In genomic region chr4:76459291-76459723, GRCh38 we compare ENCODE assay signal across 10 cellular contexts.
DNase-seq lines count a peak whose midpoint lies in the region; ATAC-seq and FAIRE-seq lines count a peak whose summit lies in the region.
"Had no signal": no experiment of that assay in that cellular context is flagged by ENCODE, and none has a peak within 500 bp of the region (broad histone marks: within the 10 kb centered on the region; RNA-seq: fewer than 3 reads in every experiment).

No MANE protein-coding gene starts in this region.

- H3K4me3 ChIP-seq in stomach smooth muscle (ENCODE audit: low read length in 2 of 2) = peak overlapping the region in 1 of 2 donors; percentile 15
- H3K4me3 ChIP-seq: esophagus squamous epithelium, skin epidermis had no signal

- FAIRE-seq in HTR-8/SVneo (lab: Jason Lieb, UNC) = no peak

- H3K9me3 ChIP-seq in stomach smooth muscle (ENCODE audit: control insufficient read depth in 2 of 2, low read length in 2 of 2) = peaks cover 0 to 3% of the 10 kb centered on the region in 2 donors

- peak overlapping the region; percentile 49 for H3K27ac ChIP-seq in stomach smooth muscle (ENCODE audit: low read length)
- H3K27ac ChIP-seq: esophagus squamous epithelium, skin epidermis had no signal

- H3K36me3 ChIP-seq in stomach smooth muscle (ENCODE audit: control insufficient read depth in 2 of 2, insufficient read depth in 2 of 2, low read length in 2 of 2) = no peaks in the 10 kb centered on the region
- H3K36me3 ChIP-seq: esophagus squamous epithelium had no signal

- peak; percentile 13 for DNase-seq in HTR-8/SVneo (ENCODE audit: insufficient read length, low spot score)
- peak; percentile 39 for DNase-seq in cerebellar cortex (ENCODE audit: low spot score)
- peak; percentile 85 for DNase-seq in iPS-NIHi7 (ENCODE audit: extremely low spot score)
- DNase-seq in NCI-H510A treated with DMSO at 0.1 percent for 48 hours (lab: John Stamatoyannopoulos, UW) = no peak
- no peak for DNase-seq in inferior parietal cortex (ENCODE audit: extremely low spot score)
- DNase-seq in activated naive CD4-positive, alpha-beta T cell treated with anti-CD3 and anti-CD28 coated beads, Interleukin-2, amount 50 U/mL, for 16 hours = no peak
- DNase-seq: esophagus squamous epithelium had no signal

- no peak overlapping the region for H3K9ac ChIP-seq in stomach smooth muscle (ENCODE audit: low read length in 2 of 2)

- H3K4me1 ChIP-seq in stomach smooth muscle (ENCODE audit: control insufficient read depth, insufficient read depth, low read length) = no peaks in the 10 kb centered on the region
- H3K4me1 ChIP-seq: esophagus squamous epithelium had no signal

- no peak for ATAC-seq in GM21619 (IDR thresholded peaks at IDR 0.05; ENCODE audit: unreplicated experiment)

- peaks cover 0 to 2% of the 10 kb centered on the region in 2 donors for H3K27me3 ChIP-seq in stomach smooth muscle (ENCODE audit: control insufficient read depth in 1 of 2, insufficient read depth in 2 of 2, low read length in 2 of 2)
- H3K27me3 ChIP-seq: esophagus squamous epithelium had no signal

Comparison
In these comparisons a context has a peak if more than half of its experiments do, and no peak if none do; other contexts are left out.
1. DNase-seq: peak in HTR-8/SVneo (single experiment), cerebellar cortex (single experiment) and iPS-NIHi7 (single experiment); none in NCI-H510A treated with DMSO at 0.1 percent for 48 hours (single experiment), inferior parietal cortex (single experiment) and activated naive CD4-positive, alpha-beta T cell treated with anti-CD3 and anti-CD28 coated beads, Interleukin-2, amount 50 U/mL, for 16 hours (single experiment).